ENCODE assay signal across 1 cellular context in the genomic region with DNA sequence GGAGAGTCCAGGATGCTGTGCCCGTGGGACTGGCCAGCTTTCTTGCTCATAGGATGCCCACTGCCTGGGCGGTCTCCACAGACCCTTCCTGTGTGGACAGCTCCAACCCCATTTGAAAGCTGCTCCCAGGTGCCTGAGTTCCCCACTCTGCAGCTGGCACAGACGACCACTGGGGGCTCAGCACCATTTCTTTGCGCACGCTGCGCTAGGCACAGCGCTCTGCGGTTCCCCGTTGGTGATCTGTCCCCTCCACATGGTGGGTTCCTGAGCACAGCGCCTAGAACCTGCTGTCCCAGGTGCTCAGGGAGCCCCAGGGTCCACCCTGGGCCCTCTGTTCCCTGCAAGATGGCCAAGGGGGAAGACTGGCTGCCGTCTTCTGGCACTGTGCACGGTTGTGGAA.
TF ChIP-seq lines count a peak whose summit lies in the region.

No MANE protein-coding gene starts in this region.

TF ChIP-seq in GM23338, 12 proteins besides CTCF, POLR2A, EP300 and RAD21 (continued from another document):
- TF ChIP-seq, protein P1, sequence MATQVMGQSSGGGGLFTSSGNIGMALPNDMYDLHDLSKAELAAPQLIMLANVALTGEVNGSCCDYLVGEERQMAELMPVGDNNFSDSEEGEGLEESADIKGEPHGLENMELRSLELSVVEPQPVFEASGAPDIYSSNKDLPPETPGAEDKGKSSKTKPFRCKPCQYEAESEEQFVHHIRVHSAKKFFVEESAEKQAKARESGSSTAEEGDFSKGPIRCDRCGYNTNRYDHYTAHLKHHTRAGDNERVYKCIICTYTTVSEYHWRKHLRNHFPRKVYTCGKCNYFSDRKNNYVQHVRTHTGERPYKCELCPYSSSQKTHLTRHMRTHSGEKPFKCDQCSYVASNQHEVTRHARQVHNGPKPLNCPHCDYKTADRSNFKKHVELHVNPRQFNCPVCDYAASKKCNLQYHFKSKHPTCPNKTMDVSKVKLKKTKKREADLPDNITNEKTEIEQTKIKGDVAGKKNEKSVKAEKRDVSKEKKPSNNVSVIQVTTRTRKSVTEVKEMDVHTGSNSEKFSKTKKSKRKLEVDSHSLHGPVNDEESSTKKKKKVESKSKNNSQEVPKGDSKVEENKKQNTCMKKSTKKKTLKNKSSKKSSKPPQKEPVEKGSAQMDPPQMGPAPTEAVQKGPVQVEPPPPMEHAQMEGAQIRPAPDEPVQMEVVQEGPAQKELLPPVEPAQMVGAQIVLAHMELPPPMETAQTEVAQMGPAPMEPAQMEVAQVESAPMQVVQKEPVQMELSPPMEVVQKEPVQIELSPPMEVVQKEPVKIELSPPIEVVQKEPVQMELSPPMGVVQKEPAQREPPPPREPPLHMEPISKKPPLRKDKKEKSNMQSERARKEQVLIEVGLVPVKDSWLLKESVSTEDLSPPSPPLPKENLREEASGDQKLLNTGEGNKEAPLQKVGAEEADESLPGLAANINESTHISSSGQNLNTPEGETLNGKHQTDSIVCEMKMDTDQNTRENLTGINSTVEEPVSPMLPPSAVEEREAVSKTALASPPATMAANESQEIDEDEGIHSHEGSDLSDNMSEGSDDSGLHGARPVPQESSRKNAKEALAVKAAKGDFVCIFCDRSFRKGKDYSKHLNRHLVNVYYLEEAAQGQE (IDR thresholded peaks at IDR 0.05; ENCODE audit: unreplicated experiment): no peak
